16 cellular contexts compared by ENCODE assay signal in the genomic region with DNA sequence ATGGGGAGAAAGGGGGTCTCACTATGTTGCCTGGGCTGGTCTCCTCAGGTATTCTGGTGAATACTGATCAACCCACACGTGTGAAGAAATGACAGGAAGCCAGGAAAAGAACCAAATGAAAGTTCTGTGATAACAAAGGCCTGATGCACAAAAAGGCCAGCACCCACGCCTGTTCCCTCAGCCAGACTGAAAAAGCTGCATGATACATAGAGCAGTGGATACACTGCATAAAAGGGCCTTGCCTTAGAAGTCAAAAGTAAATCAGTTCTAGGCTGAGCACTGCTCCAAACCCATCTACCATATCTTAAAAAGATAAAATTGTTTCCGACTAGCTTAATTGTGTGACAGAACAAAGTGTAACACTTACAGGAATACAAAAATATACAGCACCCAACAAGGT. TPM values are rescaled to one million over a fixed set of nuclear protein-coding genes. Genes with fewer than 3 reads are reported as not detected.
DNase-seq lines count a peak whose midpoint lies in the region; ATAC-seq and TF ChIP-seq lines count a peak whose summit lies in the region.
"Had no signal": no experiment of that assay in that cellular context is flagged by ENCODE, and none has a peak within 500 bp of the region (broad histone marks: within the 10 kb centered on the region; RNA-seq: fewer than 3 reads in every experiment).

No MANE protein-coding gene starts in this region.

- H3K27ac ChIP-seq in breast epithelium (no peak overlapping the region), right atrium auricular region (no peak overlapping the region), right cardiac atrium (ENCODE audit: low read length) (no peak overlapping the region), sigmoid colon (no peak overlapping the region)

- H3K4me1 ChIP-seq in breast epithelium (no peaks in the 10 kb centered on the region), right atrium auricular region (peaks cover 0 to 10% of the 10 kb centered on the region in 2 donors), right cardiac atrium (ENCODE audit: control insufficient read depth, insufficient read depth, low read length) (peaks cover 3% of the 10 kb centered on the region), sigmoid colon (no peaks in the 10 kb centered on the region)

- TF ChIP-seq EP300 in sigmoid colon (IDR thresholded peaks at IDR 0.05), result no peak

- no peaks in the 10 kb centered on the region for H3K9me3 ChIP-seq in breast epithelium
- H3K9me3 ChIP-seq in right atrium auricular region, result no peaks in the 10 kb centered on the region
- H3K9me3 ChIP-seq in right cardiac atrium (ENCODE audit: control insufficient read depth, low read length), result no peaks in the 10 kb centered on the region
- H3K9me3 ChIP-seq in sigmoid colon, result no peaks in the 10 kb centered on the region

- no peak overlapping the region for H3K27ac Mint-ChIP-seq in activated CD4-positive, alpha-beta memory T cell treated with anti-CD3 and anti-CD28 coated beads for 36 hours
- H3K27ac Mint-ChIP-seq in activated CD4-positive, alpha-beta memory T cell treated with anti-CD3 and anti-CD28 coated beads, Interleukin-2, amount 10 ng/mL, durations not matched to agents 7 days and 5 days, result no peak overlapping the region
- H3K27ac Mint-ChIP-seq in MCF 10A (ENCODE audit: low read depth, unreplicated experiment), result peak overlapping the region; percentile 57
- H3K27ac Mint-ChIP-seq: B cell, HFFc6 had no signal

- H3K27me3 ChIP-seq in breast epithelium (no peaks in the 10 kb centered on the region), right atrium auricular region (no peaks in the 10 kb centered on the region), right cardiac atrium (ENCODE audit: control insufficient read depth, insufficient read depth) (no peaks in the 10 kb centered on the region), sigmoid colon (no peaks in the 10 kb centered on the region)

- H3K27me3 Mint-ChIP-seq in activated CD4-positive, alpha-beta memory T cell treated with anti-CD3 and anti-CD28 coated beads for 36 hours, result no peaks in the 10 kb centered on the region
- H3K27me3 Mint-ChIP-seq in activated CD4-positive, alpha-beta memory T cell treated with anti-CD3 and anti-CD28 coated beads, Interleukin-2, amount 10 ng/mL, durations not matched to agents 7 days and 5 days, result no peaks in the 10 kb centered on the region
- no peaks in the 10 kb centered on the region for H3K27me3 Mint-ChIP-seq in MCF 10A (ENCODE audit: insufficient read depth, unreplicated experiment)
- H3K27me3 Mint-ChIP-seq: B cell; CD4-positive, alpha-beta memory T cell had no signal

- TF ChIP-seq CTCF in MCF 10A (IDR thresholded peaks at IDR 0.05; ENCODE audit: unreplicated experiment) (no peak), breast epithelium (IDR thresholded peaks at IDR 0.05) (no peak), right atrium auricular region (IDR thresholded peaks at IDR 0.05) (no peak), sigmoid colon (IDR thresholded peaks at IDR 0.05) (no peak)

- H3K9me3 Mint-ChIP-seq in activated CD4-positive, alpha-beta memory T cell treated with anti-CD3 and anti-CD28 coated beads for 36 hours, result no peaks in the 10 kb centered on the region
- H3K9me3 Mint-ChIP-seq in activated CD4-positive, alpha-beta memory T cell treated with anti-CD3 and anti-CD28 coated beads, Interleukin-2, amount 10 ng/mL, durations not matched to agents 7 days and 5 days, result no peaks in the 10 kb centered on the region
- no peaks in the 10 kb centered on the region for H3K9me3 Mint-ChIP-seq in MCF 10A (ENCODE audit: unreplicated experiment)
- H3K9me3 Mint-ChIP-seq: CD4-positive, alpha-beta memory T cell; HFFc6 had no signal

- intact Hi-C loops in activated CD4-positive, alpha-beta memory T cell treated with anti-CD3 and anti-CD28 coated beads for 36 hours (cut with micrococcal nuclease), result no loop called here
- intact Hi-C loops in MCF 10A (cut with micrococcal nuclease) (no loop called here), breast epithelium (cut with DNase I; ENCODE audit: low total_unique reads) (no loop called here), left ventricle myocardium superior (cut with micrococcal nuclease) (no loop called here), right cardiac atrium (cut with DNase I) (no loop called here), sigmoid colon (cut with DNase I) (no loop called here)

- H3K36me3 ChIP-seq in breast epithelium (no peaks in the 10 kb centered on the region), right atrium auricular region (peaks cover 34% of the 10 kb centered on the region), sigmoid colon (peaks cover 3 to 83% (median 12%) of the 10 kb centered on the region in 4 donors)

- H3K4me3 ChIP-seq in breast epithelium, result no peak overlapping the region
- H3K4me3 ChIP-seq in right atrium auricular region, result no peak overlapping the region
- H3K4me3 ChIP-seq in right cardiac atrium (ENCODE audit: low read length), result no peak overlapping the region
- no peak overlapping the region for H3K4me3 ChIP-seq in sigmoid colon
- H3K4me3 ChIP-seq: GM12878 had no signal

- ATAC-seq in left ventricle myocardium superior, result peak; percentile 77
- ATAC-seq in right cardiac atrium, result peak; percentile 41 to 49
- ATAC-seq: GM12878 had no signal

- 56% methylated on average over 3 of the region's 3 CpGs for WGBS in right cardiac atrium
- WGBS in sigmoid colon, 2 donors, result 82 to 88% methylated on average over 3 of the region's 3 CpGs

- TF ChIP-seq POLR2A in breast epithelium (IDR thresholded peaks at IDR 0.05), result no peak
- no peak for TF ChIP-seq POLR2A in sigmoid colon (IDR thresholded peaks at IDR 0.05)

- peaks cover 44% of the 10 kb centered on the region for H3K36me3 Mint-ChIP-seq in activated CD4-positive, alpha-beta memory T cell treated with anti-CD3 and anti-CD28 coated beads for 36 hours
- peaks cover 59% of the 10 kb centered on the region for H3K36me3 Mint-ChIP-seq in activated CD4-positive, alpha-beta memory T cell treated with anti-CD3 and anti-CD28 coated beads, Interleukin-2, amount 10 ng/mL, durations not matched to agents 7 days and 5 days (ENCODE audit: low read depth)
- H3K36me3 Mint-ChIP-seq in MCF 10A (ENCODE audit: insufficient read depth, unreplicated experiment), result peaks cover 85% of the 10 kb centered on the region

- CTCF ChIA-PET in activated CD4-positive, alpha-beta memory T cell treated with anti-CD3 and anti-CD28 coated beads for 36 hours (lab: Charles Lee), result interaction anchor here (0.9 kb wide), 1 partner anchor 15 kb away, joined by 3 read pairs; no protein-coding TSS in a partner anchor
- CTCF ChIA-PET in activated CD4-positive, alpha-beta memory T cell treated with anti-CD3 and anti-CD28 coated beads, Interleukin-2, amount 10 ng/mL, durations not matched to agents 7 days and 5 days (lab: Charles Lee), result no interaction called here
- CTCF ChIA-PET in MCF 10A (lab: Yijun Ruan, JAX), result no interaction called here

- no peak overlapping the region for H3K4me3 Mint-ChIP-seq in activated CD4-positive, alpha-beta memory T cell treated with anti-CD3 and anti-CD28 coated beads for 36 hours
- no peak overlapping the region for H3K4me3 Mint-ChIP-seq in activated CD4-positive, alpha-beta memory T cell treated with anti-CD3 and anti-CD28 coated beads, Interleukin-2, amount 10 ng/mL, durations not matched to agents 7 days and 5 days
- H3K4me3 Mint-ChIP-seq in MCF 10A (ENCODE audit: unreplicated experiment), result no peak overlapping the region
- H3K4me3 Mint-ChIP-seq: B cell; CD4-positive, alpha-beta memory T cell; HFFc6 had no signal

- POLR2A ChIA-PET in activated CD4-positive, alpha-beta memory T cell treated with anti-CD3 and anti-CD28 coated beads for 36 hours (lab: Charles Lee), result no interaction called here
- POLR2A ChIA-PET in activated CD4-positive, alpha-beta memory T cell treated with anti-CD3 and anti-CD28 coated beads, Interleukin-2, amount 10 ng/mL, durations not matched to agents 7 days and 5 days (lab: Charles Lee), result no interaction called here
- POLR2A ChIA-PET in MCF 10A (lab: Yijun Ruan, JAX), result interaction anchor here (1.2 kb wide), 1 partner anchor 10 kb away, joined by 3 read pairs; no protein-coding TSS in a partner anchor

- no TSS peak for BruUV-seq in MCF 10A (replicated peaks; lab: Mats Ljungman, UMichigan)

- DNase-seq in activated CD4-positive, alpha-beta memory T cell treated with anti-CD3 and anti-CD28 coated beads for 36 hours, result peak; percentile 16
- DNase-seq in activated CD4-positive, alpha-beta memory T cell treated with anti-CD3 and anti-CD28 coated beads, Interleukin-2, amount 10 ng/mL, durations not matched to agents 7 days and 5 days, result no peak
- DNase-seq in MCF 10A (ENCODE audit: unreplicated experiment) (no peak), breast epithelium (ENCODE audit: low spot score in 2 of 2) (no peak), left ventricle myocardium superior (no peak), right atrium auricular region (ENCODE audit: low spot score) (no peak), right cardiac atrium (no peak), sigmoid colon (no peak)
- DNase-seq: ACHN; C1 segment of cervical spinal cord; CD4-positive, alpha-beta memory T cell; DMS79; HCEC 1CT; HFFc6 had no signal

- H3K4me1 Mint-ChIP-seq in activated CD4-positive, alpha-beta memory T cell treated with anti-CD3 and anti-CD28 coated beads for 36 hours (ENCODE audit: low read depth), result peaks cover 15% of the 10 kb centered on the region
- H3K4me1 Mint-ChIP-seq in activated CD4-positive, alpha-beta memory T cell treated with anti-CD3 and anti-CD28 coated beads, Interleukin-2, amount 10 ng/mL, durations not matched to agents 7 days and 5 days, result peaks cover 10% of the 10 kb centered on the region
- peaks cover 7% of the 10 kb centered on the region for H3K4me1 Mint-ChIP-seq in MCF 10A (ENCODE audit: insufficient read depth, unreplicated experiment)
- H3K4me1 Mint-ChIP-seq: B cell had no signal

RNA-seq across cellular contexts. Expression of a gene that starts 36.9 kb away (rescaled TPM):
- total RNA-seq in activated CD4-positive, alpha-beta memory T cell treated with anti-CD3 and anti-CD28 coated beads for 36 hours, result 10 to 100 TPM; 82.3 to 85.9 TPM
- 10 to 100 TPM; 59.6 to 66.2 TPM for total RNA-seq in activated CD4-positive, alpha-beta memory T cell treated with anti-CD3 and anti-CD28 coated beads, Interleukin-2, amount 10 ng/mL, durations not matched to agents 7 days and 5 days
- total RNA-seq in MCF 10A (2022), result 79.9 and 116 TPM in 2 replicates
- total RNA-seq in breast epithelium, result 10 to 100 TPM; 19.7 to 25.9 (median 24.7) TPM
- total RNA-seq in left ventricle myocardium superior, result 19.5 TPM
- 10 to 100 TPM; 15.5 to 24.4 TPM for total RNA-seq in right atrium auricular region
- total RNA-seq in right cardiac atrium, result 10 to 100 TPM; 19.8 to 28.3 (median 23.7) TPM
- polyA plus RNA-seq in right cardiac atrium, result 28.9 TPM
- total RNA-seq in sigmoid colon, result 10 to 100 TPM; 12.7 to 28.8 (median 23.7) TPM
- 10 to 100 TPM; 49.2 to 67.9 (median 63.8) TPM for polyA plus RNA-seq in sigmoid colon
